Comparison of ENCODE assay signal across 11 cellular contexts in genomic region chr4:98642991-98643426, GRCh38. TPM values are rescaled to one million over a fixed set of nuclear protein-coding genes. Genes with fewer than 3 reads are reported as not detected.
DNase-seq lines count a peak whose midpoint lies in the region; ATAC-seq and TF ChIP-seq lines count a peak whose summit lies in the region.
"Had no signal": no experiment of that assay in that cellular context is flagged by ENCODE, and none has a peak within 500 bp of the region (broad histone marks: within the 10 kb centered on the region; RNA-seq: fewer than 3 reads in every experiment).

No MANE protein-coding gene starts in this region.

- no peak overlapping the region for H3K4me3 Mint-ChIP-seq in activated naive CD4-positive, alpha-beta T cell treated with anti-CD3 and anti-CD28 coated beads for 36 hours
- H3K4me3 Mint-ChIP-seq in activated naive CD4-positive, alpha-beta T cell treated with anti-CD3 and anti-CD28 coated beads, Interleukin-2, amount 10 ng/mL, durations not matched to agents 7 days and 5 days: no peak overlapping the region
- H3K4me3 Mint-ChIP-seq: B cell had no signal

- no peaks in the 10 kb centered on the region for H3K36me3 ChIP-seq in fibroblast of lung (ENCODE audit: control insufficient read depth, insufficient read depth, low read length)
- H3K36me3 ChIP-seq in right atrium auricular region: no peaks in the 10 kb centered on the region

- no peak overlapping the region for H2AFZ ChIP-seq in fibroblast of lung (ENCODE audit: low read length)
- H2AFZ ChIP-seq: parathyroid adenoma had no signal

- H3K9ac ChIP-seq in fibroblast of lung (ENCODE audit: insufficient read depth, low read length): no peak overlapping the region
- H3K9ac ChIP-seq: parathyroid adenoma had no signal

- intact Hi-C loops in activated naive CD4-positive, alpha-beta T cell treated with anti-CD3 and anti-CD28 coated beads for 36 hours (cut with micrococcal nuclease): loop anchor here (1.0 to 5.0 kb wide), 3 partner anchors 20 to 161 kb away; no protein-coding TSS in a partner anchor

- in situ Hi-C loops in G401 (cut with HindIII; ENCODE audit: low sequenced_read_pairs): no loop called here

- ATAC-seq in stimulated activated naive CD8-positive, alpha-beta T cell treated with anti-CD3 and anti-CD28 coated beads, Interleukin-15, Interleukin-2, amounts not matched to agents 100 U/mL and 50 U/mL, for 24 hours: peak; percentile 75

- no peaks in the 10 kb centered on the region for H3K9me3 Mint-ChIP-seq in activated naive CD4-positive, alpha-beta T cell treated with anti-CD3 and anti-CD28 coated beads for 36 hours
- no peaks in the 10 kb centered on the region for H3K9me3 Mint-ChIP-seq in activated naive CD4-positive, alpha-beta T cell treated with anti-CD3 and anti-CD28 coated beads, Interleukin-2, amount 10 ng/mL, durations not matched to agents 7 days and 5 days

- H4K20me1 ChIP-seq in fibroblast of lung (ENCODE audit: control insufficient read depth, extremely low read depth, insufficient read depth, low read length): no peaks in the 10 kb centered on the region

- DNase-seq in activated naive CD4-positive, alpha-beta T cell treated with anti-CD3 and anti-CD28 coated beads for 36 hours: peak; percentile 28
- no peak for DNase-seq in activated naive CD4-positive, alpha-beta T cell treated with anti-CD3 and anti-CD28 coated beads, Interleukin-2, amount 10 ng/mL, durations not matched to agents 7 days and 5 days
- peak; percentile 57 for DNase-seq in RPMI7951 (ENCODE audit: low read depth)
- peak; percentile 83 for DNase-seq in fibroblast of lung (ENCODE audit: low read depth in 2 of 2)
- no peak for DNase-seq in stimulated activated naive CD8-positive, alpha-beta T cell treated with anti-CD3 and anti-CD28 coated beads, Interleukin-15, Interleukin-2, amounts not matched to agents 100 U/mL and 50 U/mL, for 24 hours
- no peak for DNase-seq in G401 (ENCODE audit: low spot score)
- no peak for DNase-seq in right atrium auricular region (ENCODE audit: low spot score)
- no peak for DNase-seq in NCI-H1417 (lab: John Stamatoyannopoulos, UW)
- DNase-seq: NCI-H524 treated with DMSO at 0.1 percent for 48 hours had no signal

- no peaks in the 10 kb centered on the region for H3K36me3 Mint-ChIP-seq in activated naive CD4-positive, alpha-beta T cell treated with anti-CD3 and anti-CD28 coated beads for 36 hours (ENCODE audit: low read depth)
- peaks cover 4% of the 10 kb centered on the region for H3K36me3 Mint-ChIP-seq in activated naive CD4-positive, alpha-beta T cell treated with anti-CD3 and anti-CD28 coated beads, Interleukin-2, amount 10 ng/mL, durations not matched to agents 7 days and 5 days

- peaks cover 92% of the 10 kb centered on the region for H3K79me2 ChIP-seq in fibroblast of lung (ENCODE audit: control insufficient read depth, insufficient read depth, low read length)
- H3K79me2 ChIP-seq: parathyroid adenoma had no signal

- no peaks in the 10 kb centered on the region for H3K27me3 Mint-ChIP-seq in activated naive CD4-positive, alpha-beta T cell treated with anti-CD3 and anti-CD28 coated beads for 36 hours (ENCODE audit: low read depth)
- H3K27me3 Mint-ChIP-seq in activated naive CD4-positive, alpha-beta T cell treated with anti-CD3 and anti-CD28 coated beads, Interleukin-2, amount 10 ng/mL, durations not matched to agents 7 days and 5 days: no peaks in the 10 kb centered on the region
- H3K27me3 Mint-ChIP-seq: B cell had no signal

- TF ChIP-seq CTCF in fibroblast of lung (conservative IDR thresholded peaks at IDR 0.05 in 1 of 2, IDR thresholded peaks at IDR 0.05 in 1 of 2; ENCODE audit: low read depth in 1 of 2, low read length in 2 of 2) (no peak), right atrium auricular region (IDR thresholded peaks at IDR 0.05) (no peak)

- H3K4me3 ChIP-seq in fibroblast of lung (replicated peaks in 1 of 4; ENCODE audit: control extremely low read depth in 1 of 4, insufficient read depth in 1 of 4, low read depth in 3 of 4, low read length in 4 of 4) (no peak overlapping the region), right atrium auricular region (no peak overlapping the region)

- peaks cover 63% of the 10 kb centered on the region for H3K4me1 Mint-ChIP-seq in activated naive CD4-positive, alpha-beta T cell treated with anti-CD3 and anti-CD28 coated beads for 36 hours (ENCODE audit: low read depth)
- H3K4me1 Mint-ChIP-seq in activated naive CD4-positive, alpha-beta T cell treated with anti-CD3 and anti-CD28 coated beads, Interleukin-2, amount 10 ng/mL, durations not matched to agents 7 days and 5 days: peaks cover 40% of the 10 kb centered on the region

- no peak overlapping the region for H3K27ac Mint-ChIP-seq in activated naive CD4-positive, alpha-beta T cell treated with anti-CD3 and anti-CD28 coated beads for 36 hours
- H3K27ac Mint-ChIP-seq in activated naive CD4-positive, alpha-beta T cell treated with anti-CD3 and anti-CD28 coated beads, Interleukin-2, amount 10 ng/mL, durations not matched to agents 7 days and 5 days: no peak overlapping the region
- H3K27ac Mint-ChIP-seq: B cell had no signal

- H3K4me1 ChIP-seq in fibroblast of lung (ENCODE audit: control insufficient read depth, extremely low read depth, insufficient read depth, low read length) (peaks cover 8% of the 10 kb centered on the region), right atrium auricular region (no peaks in the 10 kb centered on the region)
- H3K4me1 ChIP-seq: parathyroid adenoma had no signal

- H3K4me2 ChIP-seq in fibroblast of lung (ENCODE audit: extremely low read depth, insufficient read depth, low read length): no peak overlapping the region

- H3K27ac ChIP-seq in fibroblast of lung (ENCODE audit: insufficient read depth, low read length) (no peak overlapping the region), right atrium auricular region (no peak overlapping the region)
- H3K27ac ChIP-seq: parathyroid adenoma had no signal

- CTCF ChIA-PET in activated naive CD4-positive, alpha-beta T cell treated with anti-CD3 and anti-CD28 coated beads for 36 hours (lab: Charles Lee): interaction anchor here (0.6 kb wide), 1 partner anchor 373 kb away, joined by 5 read pairs; no protein-coding TSS in a partner anchor
- CTCF ChIA-PET in activated naive CD4-positive, alpha-beta T cell treated with anti-CD3 and anti-CD28 coated beads, Interleukin-2, amount 10 ng/mL, durations not matched to agents 7 days and 5 days (lab: Charles Lee): no interaction called here

- no peaks in the 10 kb centered on the region for H3K9me3 ChIP-seq in fibroblast of lung (ENCODE audit: control insufficient read depth, insufficient read depth, low read depth, low read length)
- no peaks in the 10 kb centered on the region for H3K9me3 ChIP-seq in right atrium auricular region

- H3K27me3 ChIP-seq in fibroblast of lung (ENCODE audit: control insufficient read depth, insufficient read depth, low read length) (no peaks in the 10 kb centered on the region), right atrium auricular region (no peaks in the 10 kb centered on the region)

RNA-seq across cellular contexts. Expression of gene TSPAN5, which starts 15.4 kb away (rescaled TPM):
- total RNA-seq in activated naive CD4-positive, alpha-beta T cell treated with anti-CD3 and anti-CD28 coated beads for 36 hours: 10 to 100 TPM; 12.5 to 13.1 TPM
- 25.2 and 26.6 TPM in 2 replicates for total RNA-seq in RPMI7951 (2014; rRNA removed; shearing (Covaris generic))
- total RNA-seq in fibroblast of lung (75.5 and 109 TPM in 2 replicates), right atrium auricular region (1 to 10 TPM; 1.8 to 5.7 TPM)
- 112 and 129 TPM in 2 replicates for polyA plus RNA-seq in fibroblast of lung
- polyA plus RNA-seq in fibroblast of lung (2012): 73.9 and 75.0 TPM in 2 replicates
- polyA minus RNA-seq in fibroblast of lung (ENCODE audit: low replicate concordance): 64.1 and 77.0 TPM in 2 replicates
- total RNA-seq in G401 (2014; rRNA removed; shearing (Covaris generic)): not detected in 2 replicates

Comparison
In these comparisons a context has a peak if more than half of its experiments do, and no peak if none do; other contexts are left out.
1. DNase-seq: peak in activated naive CD4-positive, alpha-beta T cell treated with anti-CD3 and anti-CD28 coated beads for 36 hours (single experiment), RPMI7951 (single experiment) and fibroblast of lung (2 of 2); none in activated naive CD4-positive, alpha-beta T cell treated with anti-CD3 and anti-CD28 coated beads, Interleukin-2, amount 10 ng/mL, durations not matched to agents 7 days and 5 days (single experiment), stimulated activated naive CD8-positive, alpha-beta T cell treated with anti-CD3 and anti-CD28 coated beads, Interleukin-15, Interleukin-2, amounts not matched to agents 100 U/mL and 50 U/mL, for 24 hours (single experiment), G401 (single experiment), right atrium auricular region (single experiment) and NCI-H1417 (0 of 3).